1 cellular context compared by ENCODE assay signal in genomic region chr19:55333870-55334269, GRCh38.
TF ChIP-seq lines count a peak whose summit lies in the region.

No MANE protein-coding gene starts in this region.

TF ChIP-seq in HepG2, 621 proteins besides CTCF, POLR2A, EP300 and RAD21 (continued from another document and continues in another):
- TF ChIP-seq GABPA (IDR thresholded peaks at IDR 0.05; ENCODE audit: low read depth, low read length) (no peak), GABPA (CRISPR knock-in tag; IDR thresholded peaks at IDR 0.05; ENCODE audit: low read depth) (peak; percentile 35; the same call in 1 of the 2 replicates), ZMAT3 (CRISPR knock-in tag; conservative IDR thresholded peaks at IDR 0.05) (no peak), ZBTB8A (CRISPR knock-in tag; IDR thresholded peaks at IDR 0.05; ENCODE audit: borderline replicate concordance, low read depth) (no peak), TSC22D2 (CRISPR knock-in tag; IDR thresholded peaks at IDR 0.05; ENCODE audit: borderline replicate concordance) (no peak; the same call in 1 of the 2 replicates), CHD4 (IDR thresholded peaks at IDR 0.05; ENCODE audit: borderline replicate concordance, low read length) (no peak), TAF1 (CRISPR knock-in tag; IDR thresholded peaks at IDR 0.05) (0 out of 2 replicates have a peak, but pooled peaks have one; percentile 33), SCMH1 (CRISPR knock-in tag; IDR thresholded peaks at IDR 0.05; ENCODE audit: borderline replicate concordance) (no peak), ZNF331 (CRISPR knock-in tag; IDR thresholded peaks at IDR 0.05) (peak; percentile 72; the same call in 1 of the 2 replicates), MAZ (IDR thresholded peaks at IDR 0.05; ENCODE audit: borderline replicate concordance, low read depth, low read length) (no peak), MAZ (CRISPR knock-in tag; IDR thresholded peaks at IDR 0.05; ENCODE audit: low read depth) (peak; percentile 39; the same call in 1 of the 2 replicates), HMGA1 (CRISPR knock-in tag; conservative IDR thresholded peaks at IDR 0.05) (no peak), FOXP1 (IDR thresholded peaks at IDR 0.05) (no peak), FOXP1 (CRISPR knock-in tag; IDR thresholded peaks at IDR 0.05) (peak; percentile 39; the same call in 1 of the 2 replicates), NONO (IDR thresholded peaks at IDR 0.05) (no peak), NONO (CRISPR knock-in tag; conservative IDR thresholded peaks at IDR 0.05) (no peak), MED8 (CRISPR knock-in tag; IDR thresholded peaks at IDR 0.05; ENCODE audit: insufficient replicate concordance) (no peak), ZBTB44 (CRISPR knock-in tag; IDR thresholded peaks at IDR 0.05) (no peak), HNF1A (IDR thresholded peaks at IDR 0.05; ENCODE audit: low read depth) (no peak), HNF1A (CRISPR knock-in tag; IDR thresholded peaks at IDR 0.05; ENCODE audit: borderline replicate concordance) (0 out of 2 replicates have a peak, but pooled peaks have one; percentile 46), ZNF256 (CRISPR knock-in tag; conservative IDR thresholded peaks at IDR 0.05) (no peak), ZNF780A (CRISPR knock-in tag; IDR thresholded peaks at IDR 0.05) (no peak), PBX3 (CRISPR knock-in tag; IDR thresholded peaks at IDR 0.05; ENCODE audit: borderline replicate concordance) (no peak), ZNF121 (CRISPR knock-in tag; IDR thresholded peaks at IDR 0.05) (peak; percentile 42; the same call in 1 of the 2 replicates), ZNF326 (CRISPR knock-in tag; IDR thresholded peaks at IDR 0.05; ENCODE audit: borderline replicate concordance) (no peak), ZNF724P (CRISPR knock-in tag; IDR thresholded peaks at IDR 0.05; ENCODE audit: borderline replicate concordance) (no peak), ZNF12 (CRISPR knock-in tag; IDR thresholded peaks at IDR 0.05) (peak; percentile 47; the same call in 1 of the 2 replicates), SIX1 (CRISPR knock-in tag; IDR thresholded peaks at IDR 0.05; ENCODE audit: borderline replicate concordance) (no peak), STAT5B (CRISPR knock-in tag; IDR thresholded peaks at IDR 0.05) (no peak), ZNF101 (CRISPR knock-in tag; IDR thresholded peaks at IDR 0.05; ENCODE audit: borderline replicate concordance, low read depth) (no peak), ZNF333 (CRISPR knock-in tag; IDR thresholded peaks at IDR 0.05; ENCODE audit: borderline replicate concordance) (no peak), ZNF441 (CRISPR knock-in tag; IDR thresholded peaks at IDR 0.05; ENCODE audit: borderline replicate concordance) (no peak), ERF (CRISPR knock-in tag; IDR thresholded peaks at IDR 0.05) (peak; percentile 67; the same call in 1 of the 2 replicates), ZNF558 (CRISPR knock-in tag; IDR thresholded peaks at IDR 0.05; ENCODE audit: borderline replicate concordance) (no peak), POLR2AphosphoS5 (IDR thresholded peaks at IDR 0.05; ENCODE audit: low read depth, low read length) (peak; percentile 72), TEAD2 (CRISPR knock-in tag; IDR thresholded peaks at IDR 0.05) (no peak), SPEN (CRISPR knock-in tag; IDR thresholded peaks at IDR 0.05; ENCODE audit: low read depth) (peak; percentile 62), MAFK (conservative IDR thresholded peaks at IDR 0.05 in 1 of 2, IDR thresholded peaks at IDR 0.05 in 1 of 2; ENCODE audit: low read length in 2 of 2) (no peak), YEATS2 (CRISPR knock-in tag; IDR thresholded peaks at IDR 0.05; ENCODE audit: borderline replicate concordance) (no peak; the same call in 1 of the 2 replicates), ZNF550 (CRISPR knock-in tag; IDR thresholded peaks at IDR 0.05; ENCODE audit: borderline replicate concordance) (no peak), SMAD9 (CRISPR knock-in tag; IDR thresholded peaks at IDR 0.05) (no peak), ZNF510 (CRISPR knock-in tag; IDR thresholded peaks at IDR 0.05; ENCODE audit: low read depth) (no peak), NCOA1 (CRISPR knock-in tag; IDR thresholded peaks at IDR 0.05) (no peak), EEA1 (CRISPR knock-in tag; IDR thresholded peaks at IDR 0.05; ENCODE audit: borderline replicate concordance) (no peak), KMT2A (CRISPR knock-in tag; IDR thresholded peaks at IDR 0.05) (no peak), CBX5 (CRISPR knock-in tag; IDR thresholded peaks at IDR 0.05; ENCODE audit: borderline replicate concordance) (0 out of 2 replicates have a peak, but pooled peaks have one; percentile 57), ZNF773 (CRISPR knock-in tag; IDR thresholded peaks at IDR 0.05; ENCODE audit: borderline replicate concordance) (no peak), ZNF136 (CRISPR knock-in tag; IDR thresholded peaks at IDR 0.05; ENCODE audit: low read depth) (peak; percentile 54; the same call in 1 of the 2 replicates), AKAP8 (CRISPR knock-in tag; IDR thresholded peaks at IDR 0.05) (no peak)
- TF ChIP-seq, protein P1, sequence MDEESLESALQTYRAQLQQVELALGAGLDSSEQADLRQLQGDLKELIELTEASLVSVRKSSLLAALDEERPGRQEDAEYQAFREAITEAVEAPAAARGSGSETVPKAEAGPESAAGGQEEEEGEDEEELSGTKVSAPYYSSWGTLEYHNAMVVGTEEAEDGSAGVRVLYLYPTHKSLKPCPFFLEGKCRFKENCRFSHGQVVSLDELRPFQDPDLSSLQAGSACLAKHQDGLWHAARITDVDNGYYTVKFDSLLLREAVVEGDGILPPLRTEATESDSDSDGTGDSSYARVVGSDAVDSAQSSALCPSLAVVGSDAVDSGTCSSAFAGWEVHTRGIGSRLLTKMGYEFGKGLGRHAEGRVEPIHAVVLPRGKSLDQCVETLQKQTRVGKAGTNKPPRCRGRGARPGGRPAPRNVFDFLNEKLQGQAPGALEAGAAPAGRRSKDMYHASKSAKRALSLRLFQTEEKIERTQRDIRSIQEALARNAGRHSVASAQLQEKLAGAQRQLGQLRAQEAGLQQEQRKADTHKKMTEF (CRISPR knock-in tag; IDR thresholded peaks at IDR 0.05): peak; percentile 54; the same call in 1 of the 2 replicates
- TF ChIP-seq, protein P2, sequence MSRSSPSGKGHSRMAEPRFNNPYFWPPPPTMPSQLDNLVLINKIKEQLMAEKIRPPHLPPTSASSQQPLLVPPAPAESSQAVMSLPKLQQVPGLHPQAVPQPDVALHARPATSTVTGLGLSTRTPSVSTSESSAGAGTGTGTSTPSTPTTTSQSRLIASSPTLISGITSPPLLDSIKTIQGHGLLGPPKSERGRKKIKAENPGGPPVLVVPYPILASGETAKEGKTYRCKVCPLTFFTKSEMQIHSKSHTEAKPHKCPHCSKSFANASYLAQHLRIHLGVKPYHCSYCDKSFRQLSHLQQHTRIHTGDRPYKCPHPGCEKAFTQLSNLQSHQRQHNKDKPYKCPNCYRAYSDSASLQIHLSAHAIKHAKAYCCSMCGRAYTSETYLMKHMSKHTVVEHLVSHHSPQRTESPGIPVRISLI (CRISPR knock-in tag; IDR thresholded peaks at IDR 0.05; ENCODE audit: borderline replicate concordance): no peak
- TF ChIP-seq, protein P3, sequence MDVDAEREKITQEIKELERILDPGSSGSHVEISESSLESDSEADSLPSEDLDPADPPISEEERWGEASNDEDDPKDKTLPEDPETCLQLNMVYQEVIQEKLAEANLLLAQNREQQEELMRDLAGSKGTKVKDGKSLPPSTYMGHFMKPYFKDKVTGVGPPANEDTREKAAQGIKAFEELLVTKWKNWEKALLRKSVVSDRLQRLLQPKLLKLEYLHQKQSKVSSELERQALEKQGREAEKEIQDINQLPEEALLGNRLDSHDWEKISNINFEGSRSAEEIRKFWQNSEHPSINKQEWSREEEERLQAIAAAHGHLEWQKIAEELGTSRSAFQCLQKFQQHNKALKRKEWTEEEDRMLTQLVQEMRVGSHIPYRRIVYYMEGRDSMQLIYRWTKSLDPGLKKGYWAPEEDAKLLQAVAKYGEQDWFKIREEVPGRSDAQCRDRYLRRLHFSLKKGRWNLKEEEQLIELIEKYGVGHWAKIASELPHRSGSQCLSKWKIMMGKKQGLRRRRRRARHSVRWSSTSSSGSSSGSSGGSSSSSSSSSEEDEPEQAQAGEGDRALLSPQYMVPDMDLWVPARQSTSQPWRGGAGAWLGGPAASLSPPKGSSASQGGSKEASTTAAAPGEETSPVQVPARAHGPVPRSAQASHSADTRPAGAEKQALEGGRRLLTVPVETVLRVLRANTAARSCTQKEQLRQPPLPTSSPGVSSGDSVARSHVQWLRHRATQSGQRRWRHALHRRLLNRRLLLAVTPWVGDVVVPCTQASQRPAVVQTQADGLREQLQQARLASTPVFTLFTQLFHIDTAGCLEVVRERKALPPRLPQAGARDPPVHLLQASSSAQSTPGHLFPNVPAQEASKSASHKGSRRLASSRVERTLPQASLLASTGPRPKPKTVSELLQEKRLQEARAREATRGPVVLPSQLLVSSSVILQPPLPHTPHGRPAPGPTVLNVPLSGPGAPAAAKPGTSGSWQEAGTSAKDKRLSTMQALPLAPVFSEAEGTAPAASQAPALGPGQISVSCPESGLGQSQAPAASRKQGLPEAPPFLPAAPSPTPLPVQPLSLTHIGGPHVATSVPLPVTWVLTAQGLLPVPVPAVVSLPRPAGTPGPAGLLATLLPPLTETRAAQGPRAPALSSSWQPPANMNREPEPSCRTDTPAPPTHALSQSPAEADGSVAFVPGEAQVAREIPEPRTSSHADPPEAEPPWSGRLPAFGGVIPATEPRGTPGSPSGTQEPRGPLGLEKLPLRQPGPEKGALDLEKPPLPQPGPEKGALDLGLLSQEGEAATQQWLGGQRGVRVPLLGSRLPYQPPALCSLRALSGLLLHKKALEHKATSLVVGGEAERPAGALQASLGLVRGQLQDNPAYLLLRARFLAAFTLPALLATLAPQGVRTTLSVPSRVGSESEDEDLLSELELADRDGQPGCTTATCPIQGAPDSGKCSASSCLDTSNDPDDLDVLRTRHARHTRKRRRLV (CRISPR knock-in tag; IDR thresholded peaks at IDR 0.05): 0 out of 2 replicates have a peak, but pooled peaks have one; percentile 37
